In the genomic region with DNA sequence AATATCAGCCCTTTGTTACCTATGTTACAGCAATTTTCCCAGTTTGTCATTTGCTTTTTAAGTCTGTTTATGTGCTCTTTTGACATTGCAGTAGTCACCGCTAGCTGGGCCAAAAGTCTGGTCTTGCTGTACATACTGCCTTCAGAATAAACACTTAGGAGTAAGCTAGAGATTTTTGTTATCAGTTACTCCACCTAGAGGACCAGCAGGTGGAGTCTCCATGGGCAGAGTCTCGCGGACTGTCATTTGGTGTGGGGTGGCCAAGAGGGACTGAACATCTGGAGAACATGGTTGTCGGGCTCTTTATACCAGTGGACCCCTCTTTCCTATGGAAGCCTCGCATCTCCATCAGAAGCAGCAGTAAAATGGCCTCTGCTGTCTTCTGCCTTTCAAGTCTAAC, we compare ENCODE assay signal across 17 cellular contexts. TPM values are rescaled to one million over a fixed set of nuclear protein-coding genes. Genes with fewer than 3 reads are reported as not detected.
DNase-seq lines count a peak whose midpoint lies in the region; ATAC-seq, FAIRE-seq and TF ChIP-seq lines count a peak whose summit lies in the region.
"Had no signal": no experiment of that assay in that cellular context is flagged by ENCODE, and none has a peak within 500 bp of the region (broad histone marks: within the 10 kb centered on the region; RNA-seq: fewer than 3 reads in every experiment).

No MANE protein-coding gene starts in this region.

- H3K9me3 ChIP-seq in A549: no peaks in the 10 kb centered on the region
- H3K9me3 ChIP-seq in T-helper 17 cell (ENCODE audit: control insufficient read depth, low read length, poor library complexity, severe bottlenecking): no peaks in the 10 kb centered on the region
- no peaks in the 10 kb centered on the region for H3K9me3 ChIP-seq in mononuclear cell (ENCODE audit: low read depth, low read length)
- no peaks in the 10 kb centered on the region for H3K9me3 ChIP-seq in Karpas-422 (ENCODE audit: low read length)
- H3K9me3 ChIP-seq: pancreas, Peyer's patch had no signal

- no peak for TF ChIP-seq EP300 in A549 (IDR thresholded peaks at IDR 0.05)

- H3K36me3 ChIP-seq in GM06990 (ENCODE audit: control insufficient read depth, insufficient read depth, low read length): no peaks in the 10 kb centered on the region
- H3K36me3 ChIP-seq in Karpas-422 (ENCODE audit: insufficient read depth, low read length): no peaks in the 10 kb centered on the region
- H3K36me3 ChIP-seq: pancreas, Peyer's patch had no signal

- no peak overlapping the region for H3K9ac ChIP-seq in Karpas-422 (ENCODE audit: low read length)

- peak overlapping the region; percentile 19 for H3K4me3 Mint-ChIP-seq in T-helper 17 cell
- H3K4me3 Mint-ChIP-seq: central memory CD8-positive, alpha-beta T cell had no signal

- DNase-seq in A549 (ENCODE audit: low read depth in 1 of 2, low spot score in 1 of 2): peak in 1 of 2 experiments; percentile 37
- DNase-seq in GM06990 (ENCODE audit: extremely low read depth, insufficient read length): no peak
- no peak for DNase-seq in T-helper 17 cell
- DNase-seq in stimulated activated CD4-positive, alpha-beta T cell treated with anti-CD3 and anti-CD28 coated beads, Interleukin-2, amount 100 ng/mL, for 48 hours: no peak
- no peak for DNase-seq in Karpas-422
- no peak for DNase-seq in NCI-H774 (lab: John Stamatoyannopoulos, UW)
- DNase-seq in foreskin melanocyte: no peak
- DNase-seq: activated gamma-delta T cell; Calu3; kidney glomerular epithelial cell; NCI-H1694; Peyer's patch; stimulated activated CD4-positive, alpha-beta T cell treated with anti-CD3 and anti-CD28 coated beads, Interleukin-4, amount 100 ng/mL, for 1 hour; substantia nigra had no signal

- peaks cover 3% of the 10 kb centered on the region for H3K36me3 Mint-ChIP-seq in T-helper 17 cell (ENCODE audit: low read depth)

- ATAC-seq in A549: no peak
- no peak for ATAC-seq in T-helper 17 cell
- ATAC-seq: pancreas had no signal

- POLR2A ChIA-PET in A549 (lab: Yijun Ruan, JAX): interaction anchor here (0.5 to 1.8 kb wide), 2 partner anchors 18 to 449 kb away, joined by 3 to 8 read pairs; no protein-coding TSS in a partner anchor

- H3K79me2 ChIP-seq in Karpas-422 (ENCODE audit: low read length): peaks cover 11% of the 10 kb centered on the region

- H3K4me1 Mint-ChIP-seq in T-helper 17 cell: peaks cover 52% of the 10 kb centered on the region

- H3K4me2 ChIP-seq in A549: no peak overlapping the region
- no peak overlapping the region for H3K4me2 ChIP-seq in Karpas-422 (ENCODE audit: low read depth, low read length, poor library complexity, severe bottlenecking)

- H3K27ac Mint-ChIP-seq in T-helper 17 cell: peak overlapping the region; percentile 27

- TF ChIP-seq CTCF in A549 (IDR thresholded peaks at IDR 0.05) (peak; percentile 17; the same call in 2 of the 3 replicates), GM06990 (IDR thresholded peaks at IDR 0.05; ENCODE audit: insufficient read depth, low read length, poor library complexity, severe bottlenecking) (peak; percentile 53)

- 0 out of 2 replicates have a peak, but pooled peaks cover 2% of the 10 kb centered on the region for H4K20me1 ChIP-seq in Karpas-422 (ENCODE audit: insufficient read depth, low read depth, low read length)

- no peak for TF ChIP-seq POLR2A in A549 (IDR thresholded peaks at IDR 0.05; ENCODE audit: low read length)

- H3K9me2 ChIP-seq in Karpas-422 (replicated peaks; ENCODE audit: insufficient read depth, low read length): no peaks in the 10 kb centered on the region

- H3K27me3 ChIP-seq in GM06990 (replicated peaks; ENCODE audit: control insufficient read depth, insufficient read depth, low read length) (no peaks in the 10 kb centered on the region), mononuclear cell (ENCODE audit: insufficient read depth, low read length) (no peaks in the 10 kb centered on the region), Karpas-422 (ENCODE audit: low read length) (no peaks in the 10 kb centered on the region)
- H3K27me3 ChIP-seq: pancreas, Peyer's patch had no signal

- H3K4me1 ChIP-seq in A549 (peaks cover 14% of the 10 kb centered on the region), mononuclear cell (ENCODE audit: insufficient read depth, low read length) (peaks cover 68% of the 10 kb centered on the region), Karpas-422 (ENCODE audit: low read length) (peaks cover 38% of the 10 kb centered on the region)

- CTCF ChIA-PET in A549 (lab: Yijun Ruan, JAX): interaction anchor here (0.6 to 2.1 kb wide), 9 partner anchors 13 to 355 kb away, joined by 3 to 10 read pairs (median 4); no protein-coding TSS in a partner anchor

- no peaks in the 10 kb centered on the region for H3K27me3 Mint-ChIP-seq in T-helper 17 cell

- H3K4me3 ChIP-seq in A549 (no peak overlapping the region), GM06990 (replicated peaks; ENCODE audit: low read depth, low read length) (no peak overlapping the region), mononuclear cell (ENCODE audit: low read length) (peak overlapping the region; percentile 44), Karpas-422 (ENCODE audit: low read length) (no peak overlapping the region)
- H3K4me3 ChIP-seq: pancreas had no signal

- TF ChIP-seq RAD21 in A549 (conservative IDR thresholded peaks at IDR 0.05 in 1 of 2, IDR thresholded peaks at IDR 0.05 in 1 of 2): 0 out of 5 replicates have a peak, but pooled peaks of 1 of the 2 experiments have one; percentile 16

- no peak overlapping the region for H3K27ac ChIP-seq in A549
- no peak overlapping the region for H3K27ac ChIP-seq in Karpas-422 (ENCODE audit: low read length)

- FAIRE-seq in A549 (lab: Jason Lieb, UNC): no peak
- FAIRE-seq: pancreas had no signal

- 69% methylated on average over 5 of the region's 5 CpGs for WGBS in A549 (ENCODE audit: missing lambda C conversion rate)

- H2AFZ ChIP-seq in Karpas-422 (ENCODE audit: low read length): no peak overlapping the region

TF ChIP-seq in A549, 52 proteins besides CTCF, POLR2A, EP300 and RAD21 (continues in another document):
- TF ChIP-seq CBX2 (IDR thresholded peaks at IDR 0.05; ENCODE audit: borderline replicate concordance, low read depth) (no peak), KDM5A (IDR thresholded peaks at IDR 0.05) (no peak), TP53 (CRISPR knock-in tag; IDR thresholded peaks at IDR 0.05) (no peak), FOSB (CRISPR knock-in tag; IDR thresholded peaks at IDR 0.05) (no peak), REST (IDR thresholded peaks at IDR 0.05) (no peak), JUNB (IDR thresholded peaks at IDR 0.05) (no peak), JUN (IDR thresholded peaks at IDR 0.05) (no peak), HOXB13 (CRISPR knock-in tag; IDR thresholded peaks at IDR 0.05; ENCODE audit: low read depth) (no peak), ZFP36 (IDR thresholded peaks at IDR 0.05; ENCODE audit: borderline replicate concordance, partially characterized antibody) (no peak), NFE2L2 (conservative IDR thresholded peaks at IDR 0.05; ENCODE audit: low read length) (no peak)

RNA-seq across cellular contexts. Expression of gene MGAT1, which starts 10.8 kb away (rescaled TPM):
- polyA plus RNA-seq in A549 (2011; rRNA removed) (53.0 and 56.3 TPM in 2 replicates), A549 (2017; fragmentation: RNase III; extraction: RNeasy Plus Mini Kit Qiagen cat#74134 plus additional on column Dnase treatment) (54.6 to 63.4 TPM (median 61.8 TPM) in 3 replicates)
- 50.1 and 71.5 TPM in 2 replicates for polyA plus RNA-seq in A549 (2012; cell fraction: cytosol; rRNA removed)
- polyA plus RNA-seq in A549 (2012; cell fraction: nucleus; rRNA removed): 71.5 and 99.2 TPM in 2 replicates
- 46.1 and 49.2 TPM in 2 replicates for polyA minus RNA-seq in A549 (2011; rRNA and poly(A)+ RNA removed)
- total RNA-seq in T-helper 17 cell (10 to 100 TPM; 77.1 to 80.8 TPM), mononuclear cell (119 TPM)
- 28.6 and 42.8 TPM in 2 replicates for total RNA-seq in Karpas-422 (2014; rRNA removed; shearing (Covaris generic); ENCODE audit: low replicate concordance)

RNA-seq across cellular contexts. Expression of gene ZFP62, which starts 47.7 kb away (rescaled TPM):
- polyA plus RNA-seq in A549 (2011; rRNA removed) (19.2 and 23.4 TPM in 2 replicates), A549 (2017; fragmentation: RNase III; extraction: RNeasy Plus Mini Kit Qiagen cat#74134 plus additional on column Dnase treatment) (11.8 to 13.9 TPM (median 13.9 TPM) in 3 replicates)
- 2.6 and 3.5 TPM in 2 replicates for polyA plus RNA-seq in A549 (2012; cell fraction: cytosol; rRNA removed)
- 2.9 and 3.6 TPM in 2 replicates for polyA plus RNA-seq in A549 (2012; cell fraction: nucleus; rRNA removed)
- polyA minus RNA-seq in A549 (2011; rRNA and poly(A)+ RNA removed): 9.0 and 10.8 TPM in 2 replicates
- total RNA-seq in T-helper 17 cell (10 to 100 TPM; 18.9 to 23.5 TPM), mononuclear cell (9.4 TPM)
- 52.5 and 53.2 TPM in 2 replicates for total RNA-seq in Karpas-422 (2014; rRNA removed; shearing (Covaris generic); ENCODE audit: low replicate concordance)
